13 cellular contexts compared by ENCODE assay signal in the genomic region with DNA sequence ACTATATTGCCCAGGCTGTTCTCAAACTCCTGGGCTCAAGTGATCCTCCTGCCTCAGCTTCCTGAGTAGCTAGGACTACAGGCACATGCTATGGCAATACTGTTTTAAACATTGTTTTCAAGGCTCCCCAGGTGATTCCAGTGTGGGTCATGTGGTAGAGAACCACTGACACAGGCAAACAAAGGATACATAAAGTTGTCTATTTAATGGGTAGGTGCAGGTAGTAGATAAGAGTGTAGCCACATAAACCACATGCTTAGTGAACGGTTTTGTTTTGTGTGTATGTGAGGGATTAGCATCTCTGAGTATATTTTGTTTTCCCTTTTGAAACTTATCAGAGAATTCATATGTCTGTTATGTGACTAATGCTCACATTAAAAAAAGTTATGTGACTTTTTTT. TPM values are rescaled to one million over a fixed set of nuclear protein-coding genes. Genes with fewer than 3 reads are reported as not detected.
DNase-seq lines count a peak whose midpoint lies in the region; ATAC-seq lines count a peak whose summit lies in the region.
"Had no signal": no experiment of that assay in that cellular context is flagged by ENCODE, and none has a peak within 500 bp of the region (broad histone marks: within the 10 kb centered on the region; RNA-seq: fewer than 3 reads in every experiment).

No MANE protein-coding gene starts in this region.

- peak in 1 of 5 donors; percentile 20 for DNase-seq in CD8-positive, alpha-beta memory T cell
- DNase-seq in OCI-M1 (lab: John Stamatoyannopoulos, UW) (peak; percentile 35), DMS53 treated with DMSO at 0.1 percent for 48 hours (lab: John Stamatoyannopoulos, UW; ENCODE audit: unreplicated experiment) (no peak), HCEC 1CT (no peak), GDM1 (lab: John Stamatoyannopoulos, UW) (no peak), SKM-1 (lab: John Stamatoyannopoulos, UW; ENCODE audit: unreplicated experiment) (no peak)
- DNase-seq in central memory CD4-positive, alpha-beta T cell = peak; percentile 54
- DNase-seq: NCI-H2171 treated with DMSO at 0.1 percent for 48 hours, SK-N-SH, testis had no signal

- peak overlapping the region in 6 of 7 donors; percentile 31 to 84 (median 58) for H3K4me3 Mint-ChIP-seq in CD8-positive, alpha-beta memory T cell

- H3K27me3 Mint-ChIP-seq in CD8-positive, alpha-beta memory T cell = no peaks in the 10 kb centered on the region

- CTCF ChIA-PET in CD8-positive, alpha-beta memory T cell (lab: Charles Lee) = interaction anchor here (1.4 kb wide), 1 partner anchor 17 kb away, joined by 3 read pairs; no protein-coding TSS in a partner anchor

- no peak overlapping the region for H3K4me3 ChIP-seq in CD8-positive, alpha-beta memory T cell (ENCODE audit: low read length)
- H3K4me3 ChIP-seq: BLaER1, lung, testis had no signal

- peaks cover 27 to 55% (median 44%) of the 10 kb centered on the region in 3 donors for H3K4me1 Mint-ChIP-seq in CD8-positive, alpha-beta memory T cell

- peaks cover 17% of the 10 kb centered on the region for H3K36me3 ChIP-seq in CD8-positive, alpha-beta memory T cell (ENCODE audit: insufficient read depth, low read length)

- H3K27me3 ChIP-seq in CD8-positive, alpha-beta memory T cell (ENCODE audit: insufficient read depth, low read length, poor library complexity, severe bottlenecking) = no peaks in the 10 kb centered on the region
- H3K27me3 ChIP-seq: BLaER1, testis had no signal

- no peak overlapping the region for H3K27ac ChIP-seq in CD8-positive, alpha-beta memory T cell (ENCODE audit: low read depth, low read length)
- H3K27ac ChIP-seq: BLaER1, testis had no signal

- no peaks in the 10 kb centered on the region for H3K9me3 Mint-ChIP-seq in CD8-positive, alpha-beta memory T cell

- H3K4me1 ChIP-seq in CD8-positive, alpha-beta memory T cell (ENCODE audit: insufficient read depth, low read length) = no peaks in the 10 kb centered on the region
- H3K4me1 ChIP-seq: testis had no signal

- ATAC-seq in GM21381 (IDR thresholded peaks at IDR 0.05; ENCODE audit: unreplicated experiment) = peak; percentile 66

- no peaks in the 10 kb centered on the region for H3K9me3 ChIP-seq in CD8-positive, alpha-beta memory T cell (ENCODE audit: low read length)
- H3K9me3 ChIP-seq: BLaER1, SK-N-SH, testis had no signal

- POLR2A ChIA-PET in CD8-positive, alpha-beta memory T cell (lab: Charles Lee) = no interaction called here

- H3K27ac Mint-ChIP-seq in CD8-positive, alpha-beta memory T cell = peak overlapping the region in 7 of 8 donors; percentile 10 to 99 (median 89)

- peaks cover 18 to 83% (median 30%) of the 10 kb centered on the region in 3 donors for H3K36me3 Mint-ChIP-seq in CD8-positive, alpha-beta memory T cell

RNA-seq across cellular contexts. Expression of gene USPL1, which starts 36.7 kb away (rescaled TPM):
- total RNA-seq in CD8-positive, alpha-beta memory T cell = 10 to 100 TPM; 15.4 to 15.6 TPM
- 16.8 TPM for polyA plus RNA-seq in CD8-positive, alpha-beta memory T cell

Comparison
In these comparisons a context has a peak if more than half of its experiments do, and no peak if none do; other contexts are left out.
1. DNase-seq: peak in OCI-M1 (single experiment) and central memory CD4-positive, alpha-beta T cell (single experiment); none in DMS53 treated with DMSO at 0.1 percent for 48 hours (single experiment), HCEC 1CT (single experiment), GDM1 (single experiment) and SKM-1 (single experiment).